ENCODE assay signal across 11 cellular contexts in the genomic region with DNA sequence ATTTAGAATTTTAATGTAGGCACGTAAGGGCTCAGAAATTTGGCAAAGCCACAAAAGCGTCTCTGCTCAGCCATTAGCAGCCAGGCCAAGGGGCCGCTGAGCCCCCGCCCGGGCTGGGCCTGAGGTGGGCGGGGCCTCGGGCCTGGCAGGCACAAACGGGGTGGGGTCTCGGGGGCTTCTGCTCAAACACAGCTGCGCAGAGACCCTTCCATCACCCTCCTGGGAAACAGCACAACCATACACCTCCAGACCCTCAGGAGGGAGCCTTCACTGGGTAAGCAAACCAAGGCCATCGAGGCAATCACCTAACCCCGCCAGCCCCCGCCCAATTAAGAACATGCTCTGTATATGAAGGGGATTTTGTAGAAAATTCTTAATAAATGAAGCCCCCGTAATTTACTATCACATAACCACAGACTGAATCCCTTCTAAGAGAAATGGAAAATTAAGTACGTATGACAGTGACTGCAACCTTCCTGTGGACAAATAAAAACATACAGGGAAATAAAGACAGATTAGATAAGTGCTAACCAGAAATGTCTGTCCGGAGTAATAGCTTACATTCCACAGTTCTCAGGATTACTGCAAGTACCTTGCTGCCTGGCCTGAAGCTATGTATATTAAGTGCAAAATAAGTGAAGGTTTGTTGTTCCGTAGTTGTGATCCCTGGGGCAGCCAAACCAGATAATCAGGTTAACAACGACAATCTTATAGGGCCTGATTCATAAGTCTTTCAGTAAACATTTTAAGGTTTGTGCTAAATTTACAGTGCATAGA. TPM values are rescaled to one million over a fixed set of nuclear protein-coding genes. Genes with fewer than 3 reads are reported as not detected.
DNase-seq lines count a peak whose midpoint lies in the region; ATAC-seq and TF ChIP-seq lines count a peak whose summit lies in the region.
"Had no signal": no experiment of that assay in that cellular context is flagged by ENCODE, and none has a peak within 500 bp of the region (broad histone marks: within the 10 kb centered on the region; RNA-seq: fewer than 3 reads in every experiment).

No MANE protein-coding gene starts in this region.

- WGBS in endodermal cell (ENCODE audit: insufficient coverage in 1 of 2, insufficient read length in 1 of 2), 2 experiments = 32 to 71% methylated on average over 2 to 16 of the region's 18 CpGs
- WGBS in aorta, 2 donors = 6 to 9% methylated on average over 18 of the region's 18 CpGs

- peaks cover 7% of the 10 kb centered on the region for H3K36me3 ChIP-seq in endodermal cell (ENCODE audit: control insufficient read depth, insufficient read depth, low read length)
- H3K36me3 ChIP-seq in muscle layer of duodenum (ENCODE audit: control insufficient read depth in 1 of 2, insufficient read depth in 2 of 2, low read length in 2 of 2) = peaks cover 0 to 7% of the 10 kb centered on the region in 2 donors
- H3K36me3 ChIP-seq in aorta (ENCODE audit: control insufficient read depth in 1 of 2, insufficient read depth in 2 of 2, low read length in 1 of 2) = no peaks in the 10 kb centered on the region

- no peak for TF ChIP-seq POLR2A in erythroblast (IDR thresholded peaks at IDR 0.05; ENCODE audit: low read length)

- peak overlapping the region; percentile 74 for H3K4me3 Mint-ChIP-seq in endodermal cell

- H3K4me1 ChIP-seq in endodermal cell (ENCODE audit: control insufficient read depth, insufficient read depth, low read length) = peaks cover 16% of the 10 kb centered on the region
- peaks cover 5 to 9% of the 10 kb centered on the region in 2 donors for H3K4me1 ChIP-seq in muscle layer of duodenum (ENCODE audit: control insufficient read depth in 1 of 2, insufficient read depth in 2 of 2, low read length in 2 of 2)
- H3K4me1 ChIP-seq in aorta (ENCODE audit: control insufficient read depth in 1 of 2, insufficient read depth in 2 of 2, low read length in 2 of 2) = peaks cover 3 to 6% of the 10 kb centered on the region in 2 donors

- no peak overlapping the region for H3K27ac ChIP-seq in endodermal cell (ENCODE audit: low read depth, low read length)
- peak overlapping the region; percentile 90 for H3K27ac ChIP-seq in muscle layer of duodenum (ENCODE audit: low read length)
- H3K27ac ChIP-seq in aorta (ENCODE audit: low read depth in 1 of 2, low read length in 2 of 2) = peak overlapping the region; percentile 37 to 100

- H3K9me3 ChIP-seq in endodermal cell (ENCODE audit: control insufficient read depth, low read length) (no peaks in the 10 kb centered on the region), muscle layer of duodenum (ENCODE audit: control insufficient read depth in 1 of 2, low read length in 2 of 2) (no peaks in the 10 kb centered on the region), aorta (ENCODE audit: control insufficient read depth, low read length) (no peaks in the 10 kb centered on the region)

- no peaks in the 10 kb centered on the region for H3K27me3 ChIP-seq in endodermal cell (ENCODE audit: control insufficient read depth, insufficient read depth, low read length, poor library complexity, severe bottlenecking)
- H3K27me3 ChIP-seq in muscle layer of duodenum (ENCODE audit: low read depth, low read length) = no peaks in the 10 kb centered on the region
- no peaks in the 10 kb centered on the region for H3K27me3 ChIP-seq in aorta (ENCODE audit: control insufficient read depth in 1 of 2, insufficient read depth in 2 of 2, low read length in 1 of 2)

- H3K9me3 Mint-ChIP-seq in endodermal cell = peaks cover 1% of the 10 kb centered on the region

- peak; percentile 35 for DNase-seq in left cardiac atrium
- no peak for DNase-seq in left ventricle myocardium superior
- DNase-seq in endodermal cell = peak; percentile 81
- peak in 1 of 2 donors; percentile 39 for DNase-seq in aorta
- no peak for DNase-seq in erythroblast (lab: John Stamatoyannopoulos, UW)
- no peak for DNase-seq in epidermal melanocyte (ENCODE audit: insufficient read length, low spot score)
- DNase-seq: DMS 273 treated with DMSO at 0.1 percent for 48 hours, hippocampal formation, NCI-H1105 treated with DMSO at 0.1 percent for 48 hours had no signal

- H3K27ac Mint-ChIP-seq in endodermal cell = peak overlapping the region; percentile 26

- intact Hi-C loops in left cardiac atrium (cut with DNase I) = loop anchor here (5.0 to 10.0 kb wide), 3 partner anchors 57 to 135 kb away; no protein-coding TSS in a partner anchor
- intact Hi-C loops in left ventricle myocardium superior (cut with micrococcal nuclease) = loop anchor here (5.0 to 10.0 kb wide), 2 partner anchors 135 to 268 kb away; no protein-coding TSS in a partner anchor
- intact Hi-C loops in aorta (cut with DNase I) = loop anchor here (5.0 to 10.0 kb wide), 4 partner anchors 32 to 183 kb away; no protein-coding TSS in a partner anchor

- TF ChIP-seq CTCF in endodermal cell (conservative IDR thresholded peaks at IDR 0.05) = no peak

- ATAC-seq in left cardiac atrium = no peak
- no peak for ATAC-seq in left ventricle myocardium superior
- no peak for ATAC-seq in aorta (ENCODE audit: low FRiP score)
- ATAC-seq in HG02571 (IDR thresholded peaks at IDR 0.05; ENCODE audit: unreplicated experiment) = no peak

- peaks cover 68% of the 10 kb centered on the region for H3K4me1 Mint-ChIP-seq in endodermal cell

- peaks cover 2% of the 10 kb centered on the region for H3K36me3 Mint-ChIP-seq in endodermal cell (ENCODE audit: low read depth)

- H3K4me3 ChIP-seq in endodermal cell (ENCODE audit: low read length) = peak overlapping the region; percentile 92
- peak overlapping the region; percentile 40 to 86 for H3K4me3 ChIP-seq in muscle layer of duodenum (ENCODE audit: low read depth in 1 of 2, low read length in 2 of 2)
- H3K4me3 ChIP-seq in aorta (ENCODE audit: low read length in 2 of 2) = peak overlapping the region; percentile 96 to 99

- no peaks in the 10 kb centered on the region for H3K27me3 Mint-ChIP-seq in endodermal cell (ENCODE audit: insufficient read depth)

- peak overlapping the region; percentile 21 for H3K9ac ChIP-seq in endodermal cell (ENCODE audit: extremely low read depth, low read length, poor library complexity, severe bottlenecking)

RNA-seq across cellular contexts. Expression of a gene that starts 3.0 kb away (rescaled TPM):
- total RNA-seq in left cardiac atrium (10 to 100 TPM; 34.0 to 42.9 TPM), left ventricle myocardium superior (31.1 TPM), endodermal cell (1 to 10 TPM; 1.7 to 7.4 TPM), aorta (100 to 1,000 TPM in 1 of 2 donors, 10 to 100 TPM in 1; 49.8 to 252 TPM)
- 24.6 TPM for polyA plus RNA-seq in endodermal cell (2013, experiment 1 of 2)
- 26.5 TPM for polyA plus RNA-seq in endodermal cell (2013, experiment 2 of 2)
- 10 to 100 TPM; 11.3 to 26.9 TPM for polyA plus RNA-seq in aorta

Comparison
In these comparisons a context has a peak if more than half of its experiments do, and no peak if none do; other contexts are left out.
1. DNase-seq: peak in left cardiac atrium (single experiment) and endodermal cell (single experiment); none in left ventricle myocardium superior (single experiment), erythroblast (0 of 2) and epidermal melanocyte (single experiment).
2. Peak in every context shown above with its lines, with median percentiles within 50 percentile points of each other: H3K4me3 ChIP-seq.